ENCODE assay signal across 8 cellular contexts in genomic region chr1:203006948-203007871, GRCh38.
DNase-seq lines count a peak whose midpoint lies in the region; ATAC-seq lines count a peak whose summit lies in the region.

TMEM183A (plus strand) TSS chr1:203007374; CDS start chr1:203007466, 92 bp downstream.

- peaks cover 42% of the 10 kb centered on the region for H3K36me3 Mint-ChIP-seq in central memory CD8-positive, alpha-beta T cell (ENCODE audit: insufficient read depth)

- peak; percentile 93 for ATAC-seq in GM19023 (IDR thresholded peaks at IDR 0.05; ENCODE audit: unreplicated experiment)
- peak; percentile 93 for ATAC-seq in HG03280 (IDR thresholded peaks at IDR 0.05; ENCODE audit: unreplicated experiment)
- peak; percentile 93 for ATAC-seq in central memory CD8-positive, alpha-beta T cell (replicated peaks; ENCODE audit: extremely low read depth, poor library complexity, severe bottlenecking)

- H3K27me3 Mint-ChIP-seq in central memory CD8-positive, alpha-beta T cell = no peaks in the 10 kb centered on the region

- H3K4me1 Mint-ChIP-seq in central memory CD8-positive, alpha-beta T cell = peaks cover 30% of the 10 kb centered on the region

- peak; percentile 97 for DNase-seq in AG08395 (ENCODE audit: low spot score)
- DNase-seq in NCI-H446 (lab: John Stamatoyannopoulos, UW) = peak; percentile 96 to 99
- DNase-seq in activated CD4-positive, CD25-positive, alpha-beta regulatory T cell treated with anti-CD3 and anti-CD28 coated beads, Interleukin-2, amount 50 U/mL, for 16 hours (ENCODE audit: low read depth, low spot score) = peak; percentile 92
- peak; percentile 84 to 91 for DNase-seq in central memory CD8-positive, alpha-beta T cell (ENCODE audit: low spot score in 2 of 2)
- DNase-seq in iris pigment epithelial cell (ENCODE audit: low read depth) = peak; percentile 96
- peak; percentile 91 to 94 for DNase-seq in stimulated activated CD4-positive, alpha-beta T cell treated with anti-CD3 and anti-CD28 coated beads, Interleukin-12 subunit alpha, Interleukin-12 subunit beta, amount 100 ng/mL, for 24 hours (ENCODE audit: low read depth in 2 of 2)

- no peaks in the 10 kb centered on the region for H3K9me3 Mint-ChIP-seq in central memory CD8-positive, alpha-beta T cell

- peak within 1 kb of the TSS; percentile 83 for H3K4me3 Mint-ChIP-seq in central memory CD8-positive, alpha-beta T cell

- peak within 1 kb of the TSS; percentile 92 for H3K27ac Mint-ChIP-seq in central memory CD8-positive, alpha-beta T cell (ENCODE audit: low read depth)

Comparison
In these comparisons a context has a peak if more than half of its experiments do, and no peak if none do; other contexts are left out.
1. Peak in every context shown above with its lines: DNase-seq and ATAC-seq.